9 cellular contexts compared by ENCODE assay signal in genomic region chr13:67134322-67135129, GRCh38.
DNase-seq lines count a peak whose midpoint lies in the region; ATAC-seq, FAIRE-seq and TF ChIP-seq lines count a peak whose summit lies in the region.
"Had no signal": no experiment of that assay in that cellular context is flagged by ENCODE, and none has a peak within 500 bp of the region (broad histone marks: within the 10 kb centered on the region; RNA-seq: fewer than 3 reads in every experiment).

No MANE protein-coding gene starts in this region.

- H3K27me3 ChIP-seq in liver (ENCODE audit: control insufficient read depth in 4 of 4, insufficient read depth in 4 of 4, low read length in 3 of 4) (no peaks in the 10 kb centered on the region), HepG2 (ENCODE audit: control insufficient read depth in 1 of 2, insufficient read depth in 2 of 2, low read length in 2 of 2) (no peaks in the 10 kb centered on the region), aorta (ENCODE audit: control insufficient read depth in 1 of 2, insufficient read depth in 2 of 2, low read length in 1 of 2) (no peaks in the 10 kb centered on the region), ovary (no peaks in the 10 kb centered on the region)

- H3K27me3 Mint-ChIP-seq in activated naive CD8-positive, alpha-beta T cell treated with anti-CD3 and anti-CD28 coated beads, Interleukin-2, amount 50 U/mL, for 24 hours: no peaks in the 10 kb centered on the region
- H3K27me3 Mint-ChIP-seq in stimulated activated memory B cell treated with anti-CD40 and anti-IgM and Interleukin-4, amounts not matched to agents 10 μg/mL and 1 μg/mL and 100 μg/mL, for 72 hours: no peaks in the 10 kb centered on the region

- H3K36me3 ChIP-seq in liver (ENCODE audit: control insufficient read depth in 4 of 4, insufficient read depth in 3 of 4, low read depth in 1 of 4, low read length in 3 of 4) (no peaks in the 10 kb centered on the region), HepG2 (replicated peaks in 1 of 2; ENCODE audit: control insufficient read depth in 1 of 2, insufficient read depth in 2 of 2, low read length in 2 of 2) (no peaks in the 10 kb centered on the region), aorta (ENCODE audit: control insufficient read depth in 1 of 2, insufficient read depth in 2 of 2, low read length in 1 of 2) (no peaks in the 10 kb centered on the region), ovary (no peaks in the 10 kb centered on the region)

- H3K4me3 Mint-ChIP-seq in activated naive CD8-positive, alpha-beta T cell treated with anti-CD3 and anti-CD28 coated beads, Interleukin-2, amount 50 U/mL, for 24 hours: peak overlapping the region; percentile 56
- no peak overlapping the region for H3K4me3 Mint-ChIP-seq in stimulated activated memory B cell treated with anti-CD40 and anti-IgM and Interleukin-4, amounts not matched to agents 10 μg/mL and 1 μg/mL and 100 μg/mL, for 72 hours

- no peak for DNase-seq in HepG2 (ENCODE audit: low spot score)
- DNase-seq in activated naive CD8-positive, alpha-beta T cell treated with anti-CD3 and anti-CD28 coated beads, Interleukin-2, amount 50 U/mL, for 24 hours: no peak
- DNase-seq in left lobe of liver (ENCODE audit: low spot score): no peak
- no peak for DNase-seq in aorta
- DNase-seq in UCSD-AML1 (lab: John Stamatoyannopoulos, UW; ENCODE audit: unreplicated experiment): no peak
- DNase-seq in ovary: no peak
- DNase-seq: kidney glomerular epithelial cell had no signal

- H3K9ac ChIP-seq in liver (ENCODE audit: low read depth in 1 of 2, low read length in 2 of 2): peak overlapping the region in 1 of 2 donors; percentile 62
- no peak overlapping the region for H3K9ac ChIP-seq in HepG2 (ENCODE audit: insufficient read depth, low read depth, low read length)

- 25% methylated on average over 7 of the region's 7 CpGs for WGBS in liver
- WGBS in HepG2 (ENCODE audit: low lambda C conversion rate): 3% methylated on average over 7 of the region's 7 CpGs
- WGBS in aorta, 2 donors: 2 to 5% methylated on average over 7 of the region's 7 CpGs
- 8 to 10% (median 10%) methylated on average over 7 of the region's 7 CpGs for WGBS in ovary, 3 donors

- no peaks in the 10 kb centered on the region for H3K36me3 Mint-ChIP-seq in activated naive CD8-positive, alpha-beta T cell treated with anti-CD3 and anti-CD28 coated beads, Interleukin-2, amount 50 U/mL, for 24 hours (ENCODE audit: low read depth)
- no peaks in the 10 kb centered on the region for H3K36me3 Mint-ChIP-seq in stimulated activated memory B cell treated with anti-CD40 and anti-IgM and Interleukin-4, amounts not matched to agents 10 μg/mL and 1 μg/mL and 100 μg/mL, for 72 hours

- H4K20me1 ChIP-seq in HepG2 (ENCODE audit: insufficient read depth, low read length): no peaks in the 10 kb centered on the region

- BruUV-seq in HepG2 (replicated peaks; lab: Mats Ljungman, UMichigan): no TSS peak

- H3K4me1 Mint-ChIP-seq in activated naive CD8-positive, alpha-beta T cell treated with anti-CD3 and anti-CD28 coated beads, Interleukin-2, amount 50 U/mL, for 24 hours: peaks cover 2% of the 10 kb centered on the region
- H3K4me1 Mint-ChIP-seq in stimulated activated memory B cell treated with anti-CD40 and anti-IgM and Interleukin-4, amounts not matched to agents 10 μg/mL and 1 μg/mL and 100 μg/mL, for 72 hours: no peaks in the 10 kb centered on the region

- CTCF ChIA-PET in HepG2 (lab: Yijun Ruan, JAX; ENCODE audit: low intra/inter-chr PET ratio, low total read pairs): no interaction called here

- H3K9me3 Mint-ChIP-seq in activated naive CD8-positive, alpha-beta T cell treated with anti-CD3 and anti-CD28 coated beads, Interleukin-2, amount 50 U/mL, for 24 hours: no peaks in the 10 kb centered on the region
- no peaks in the 10 kb centered on the region for H3K9me3 Mint-ChIP-seq in stimulated activated memory B cell treated with anti-CD40 and anti-IgM and Interleukin-4, amounts not matched to agents 10 μg/mL and 1 μg/mL and 100 μg/mL, for 72 hours

- peak overlapping the region in 2 of 3 donors; percentile 26 to 39 for H3K4me3 ChIP-seq in liver (ENCODE audit: low read depth in 1 of 3, low read length in 3 of 3)
- H3K4me3 ChIP-seq in HepG2 (replicated peaks in 1 of 3; ENCODE audit: insufficient read depth in 1 of 3, low read depth in 2 of 3, low read length in 3 of 3): no peak overlapping the region
- peak overlapping the region; percentile 39 to 54 for H3K4me3 ChIP-seq in aorta (ENCODE audit: low read length in 2 of 2)
- no peak overlapping the region for H3K4me3 ChIP-seq in ovary

- POLR2A ChIA-PET in HepG2 (lab: Yijun Ruan, JAX): no interaction called here

- ATAC-seq in HepG2 (no peak), left lobe of liver (peak; percentile 71), aorta (ENCODE audit: low FRiP score) (no peak)
- ATAC-seq in activated naive CD8-positive, alpha-beta T cell treated with anti-CD3 and anti-CD28 coated beads, Interleukin-2, amount 50 U/mL, for 24 hours: no peak
- ATAC-seq in stimulated activated memory B cell treated with anti-CD40 and anti-IgM and Interleukin-4, amounts not matched to agents 10 μg/mL and 1 μg/mL and 100 μg/mL, for 72 hours: no peak

- in situ Hi-C loops in HepG2 (cut with HindIII; ENCODE audit: extremely low pct_ligation_motif_present, low pct_unique_long_range_greater_than_20kb): no loop called here

- no peak for FAIRE-seq in HepG2 (lab: Jason Lieb, UNC)

- TF ChIP-seq EP300 in HepG2 (IDR thresholded peaks at IDR 0.05; ENCODE audit: low read depth in 2 of 2, low read length in 2 of 2): no peak
- no peak for TF ChIP-seq EP300 in HepG2 (CRISPR knock-in tag; IDR thresholded peaks at IDR 0.05; ENCODE audit: borderline replicate concordance)
- no peak for TF ChIP-seq EP300 in ovary (IDR thresholded peaks at IDR 0.05)

- TF ChIP-seq RAD21 in liver (IDR thresholded peaks at IDR 0.05) (no peak), HepG2 (CRISPR knock-in tag; IDR thresholded peaks at IDR 0.05) (no peak)

- TF ChIP-seq CTCF in liver (IDR thresholded peaks at IDR 0.05; ENCODE audit: low read depth, low read length, missing input control) (no peak), HepG2 (CRISPR knock-in tag; IDR thresholded peaks at IDR 0.05) (no peak), ovary (IDR thresholded peaks at IDR 0.05) (no peak)

- no peak for TF ChIP-seq POLR2A in HepG2 (IDR thresholded peaks at IDR 0.05; ENCODE audit: insufficient read depth in 1 of 2, low read depth in 2 of 2, low read length in 2 of 2)
- TF ChIP-seq POLR2A in ovary (IDR thresholded peaks at IDR 0.05): no peak

- H3K27ac Mint-ChIP-seq in activated naive CD8-positive, alpha-beta T cell treated with anti-CD3 and anti-CD28 coated beads, Interleukin-2, amount 50 U/mL, for 24 hours: no peak overlapping the region
- H3K27ac Mint-ChIP-seq in stimulated activated memory B cell treated with anti-CD40 and anti-IgM and Interleukin-4, amounts not matched to agents 10 μg/mL and 1 μg/mL and 100 μg/mL, for 72 hours: no peak overlapping the region

- H3K27ac ChIP-seq in liver (ENCODE audit: low read depth in 1 of 2, low read length in 2 of 2) (peak overlapping the region; percentile 28 to 60), HepG2 (ENCODE audit: extremely low read length, insufficient read depth, low read length) (no peak overlapping the region), aorta (ENCODE audit: low read depth in 1 of 2, low read length in 2 of 2) (no peak overlapping the region), ovary (no peak overlapping the region)

- intact Hi-C loops in HepG2 (cut with micrococcal nuclease; ENCODE audit: unreplicated experiment) (no loop called here), aorta (cut with DNase I) (no loop called here), ovary (cut with DNase I) (no loop called here)

- H3K4me2 ChIP-seq in HepG2 (ENCODE audit: low read depth, low read length): no peak overlapping the region

- no peaks in the 10 kb centered on the region for H3K79me2 ChIP-seq in HepG2 (ENCODE audit: insufficient read depth, low read length)

- no peak overlapping the region for H2AFZ ChIP-seq in HepG2 (ENCODE audit: low read length)

- H3K4me1 ChIP-seq in liver (ENCODE audit: control insufficient read depth in 4 of 4, insufficient read depth in 4 of 4, low read length in 3 of 4) (peaks cover 3 to 12% (median 4%) of the 10 kb centered on the region in 4 donors), HepG2 (ENCODE audit: insufficient read depth, low read length) (no peaks in the 10 kb centered on the region), aorta (ENCODE audit: control insufficient read depth in 1 of 2, insufficient read depth in 2 of 2, low read length in 2 of 2) (no peaks in the 10 kb centered on the region), ovary (ENCODE audit: insufficient read depth) (no peaks in the 10 kb centered on the region)

- no peaks in the 10 kb centered on the region for H3K9me3 ChIP-seq in liver (ENCODE audit: control insufficient read depth in 4 of 4, low read length in 3 of 4)
- no peaks in the 10 kb centered on the region for H3K9me3 ChIP-seq in HepG2 (ENCODE audit: low read length)
- H3K9me3 ChIP-seq in aorta (ENCODE audit: control insufficient read depth, low read length): no peaks in the 10 kb centered on the region
- H3K9me3 ChIP-seq in ovary: no peaks in the 10 kb centered on the region

TF ChIP-seq in HepG2, 621 proteins besides CTCF, POLR2A, EP300 and RAD21 (continues in another document):
- TF ChIP-seq ETV5 (CRISPR knock-in tag; IDR thresholded peaks at IDR 0.05; ENCODE audit: borderline replicate concordance) (no peak), ZNF709 (CRISPR knock-in tag; IDR thresholded peaks at IDR 0.05) (no peak), ATAD3A (CRISPR knock-in tag; IDR thresholded peaks at IDR 0.05) (no peak), MNT (IDR thresholded peaks at IDR 0.05) (no peak), NFYB (CRISPR knock-in tag; IDR thresholded peaks at IDR 0.05) (no peak), MYC (CRISPR knock-in tag; IDR thresholded peaks at IDR 0.05; ENCODE audit: borderline replicate concordance) (no peak), ZNF34 (CRISPR knock-in tag; IDR thresholded peaks at IDR 0.05; ENCODE audit: borderline replicate concordance) (no peak), ZNF337 (CRISPR knock-in tag; IDR thresholded peaks at IDR 0.05; ENCODE audit: borderline replicate concordance, low read depth) (no peak), KDM5B (CRISPR knock-in tag; IDR thresholded peaks at IDR 0.05; ENCODE audit: borderline replicate concordance) (no peak)

Comparison
In these comparisons a context has a peak if more than half of its experiments do, and no peak if none do; other contexts are left out.
1. H3K27ac ChIP-seq: peak in liver (2 of 2); none in HepG2 (single experiment), aorta (0 of 2) and ovary (0 of 2).
2. H3K4me3 ChIP-seq: peak in liver (2 of 3) and aorta (2 of 2); none in HepG2 (0 of 3) and ovary (single experiment).